In the genomic region with DNA sequence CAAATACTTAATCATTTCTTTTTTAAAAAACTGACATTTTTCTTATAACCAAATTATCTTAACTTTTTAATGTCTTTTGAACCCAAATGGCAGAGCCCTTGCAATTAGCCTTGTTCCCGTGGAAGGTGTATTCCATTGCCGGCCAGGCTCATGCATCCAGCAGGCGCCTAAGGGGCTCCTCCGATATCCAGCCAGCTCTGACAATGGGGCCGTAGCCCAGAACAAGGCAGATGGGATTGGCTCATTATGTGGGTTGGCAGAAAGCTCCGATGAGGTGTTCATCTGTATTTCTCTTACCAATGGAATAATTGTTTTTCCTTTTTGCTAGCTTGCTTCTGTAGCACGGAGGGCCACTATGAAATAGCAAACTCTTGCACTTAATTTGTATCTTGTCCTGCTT, we compare ENCODE assay signal across 16 cellular contexts.
A peak's percentile ranks its signal among the peaks of the same experiment; 100 is the strongest.
DNase-seq lines count a peak whose midpoint lies in the region; ATAC-seq and TF ChIP-seq lines count a peak whose summit lies in the region.
"Had no signal": no experiment of that assay in that cellular context is flagged by ENCODE, and none has a peak within 500 bp of the region (broad histone marks: within the 10 kb centered on the region; RNA-seq: fewer than 3 reads in every experiment).

No MANE protein-coding gene starts in this region.

- peaks cover 14% of the 10 kb centered on the region for H3K4me1 ChIP-seq in rectal smooth muscle tissue (ENCODE audit: control insufficient read depth, insufficient read depth, low read length)

- H3K36me3 ChIP-seq in rectal smooth muscle tissue (ENCODE audit: control insufficient read depth, insufficient read depth, low read length): no peaks in the 10 kb centered on the region

- no peak overlapping the region for H3K4me3 ChIP-seq in coronary artery
- no peak overlapping the region for H3K4me3 ChIP-seq in rectal smooth muscle tissue (ENCODE audit: low read length)

- H3K27me3 ChIP-seq in rectal smooth muscle tissue (ENCODE audit: control insufficient read depth, insufficient read depth, low read length): no peaks in the 10 kb centered on the region

- no peak for ATAC-seq in HG03354 (IDR thresholded peaks at IDR 0.05; ENCODE audit: poor library complexity, severe bottlenecking, unreplicated experiment)
- no peak for ATAC-seq in HG03039 (IDR thresholded peaks at IDR 0.05; ENCODE audit: unreplicated experiment)
- ATAC-seq in GM19395 (IDR thresholded peaks at IDR 0.05; ENCODE audit: unreplicated experiment): no peak
- ATAC-seq: HepG2, left cardiac atrium had no signal

- no peak overlapping the region for H3K9ac ChIP-seq in rectal smooth muscle tissue (ENCODE audit: low read length)

- H3K27ac ChIP-seq in coronary artery: no peak overlapping the region
- H3K27ac ChIP-seq in rectal smooth muscle tissue (ENCODE audit: low read depth, low read length): peak overlapping the region; percentile 79
- H3K27ac ChIP-seq: 22Rv1 had no signal

- peak; percentile 20 for DNase-seq in DMS 273 (lab: John Stamatoyannopoulos, UW; ENCODE audit: unreplicated experiment)
- no peak for DNase-seq in DMS 273 treated with DMSO at 0.1 percent for 48 hours (lab: John Stamatoyannopoulos, UW)
- peak; percentile 51 to 79 for DNase-seq in NCI-H446 (lab: John Stamatoyannopoulos, UW)
- peak; percentile 54 for DNase-seq in coronary artery (ENCODE audit: low spot score)
- DNase-seq: activated CD8-positive, alpha-beta memory T cell treated with anti-CD3 and anti-CD28 coated beads, Interleukin-2, amount 50 U/mL, for 48 hours; effector CD4-positive, alpha-beta T cell; glutamatergic neuron; left cardiac atrium; NCI-H69; RPMI8226 had no signal

- no peak for TF ChIP-seq CTCF in coronary artery (IDR thresholded peaks at IDR 0.05)
